In genomic region chr17:2695961-2696760, GRCh38 we compare ENCODE assay signal across 19 cellular contexts. TPM values are rescaled to one million over a fixed set of nuclear protein-coding genes. Genes with fewer than 3 reads are reported as not detected.
DNase-seq lines count a peak whose midpoint lies in the region; FAIRE-seq and TF ChIP-seq lines count a peak whose summit lies in the region.
"Had no signal": no experiment of that assay in that cellular context is flagged by ENCODE, and none has a peak within 500 bp of the region (broad histone marks: within the 10 kb centered on the region; RNA-seq: fewer than 3 reads in every experiment).

No MANE protein-coding gene starts in this region.

- H3K9me3 ChIP-seq in ovary, result no peaks in the 10 kb centered on the region

- TF ChIP-seq CTCF in coronary artery (IDR thresholded peaks at IDR 0.05), result no peak
- no peak for TF ChIP-seq CTCF in ovary (IDR thresholded peaks at IDR 0.05)

- no peak overlapping the region for H3K4me3 ChIP-seq in coronary artery
- H3K4me3 ChIP-seq in ovary, result no peak overlapping the region

- 79 to 83% (median 80%) methylated on average over 32 to 36 of the region's 36 CpGs for whole genome bisulfite sequencing in ovary, 3 donors

- peak; percentile 18 for DNase-seq in D341Med (ENCODE audit: low spot score)
- DNase-seq in GM12891 (ENCODE audit: insufficient read length, low spot score), result peak; percentile 22
- DNase-seq in coronary artery (ENCODE audit: low spot score), result peak; percentile 65
- peak in 3 of 5 donors; percentile 17 to 33 (median 33) for DNase-seq in ovary
- no peak for DNase-seq in GDM1 (lab: John Stamatoyannopoulos, UW)
- DNase-seq in HuH-7 (ENCODE audit: low spot score), result no peak
- DNase-seq in NCI-H2196 (lab: John Stamatoyannopoulos, UW; ENCODE audit: unreplicated experiment), result no peak
- DNase-seq: activated CD8-positive, alpha-beta T cell treated with anti-CD3 and anti-CD28 coated beads, Interleukin-2, amount 10 ng/mL, durations not matched to agents 7 days and 5 days; DMS53; effector memory CD8-positive, alpha-beta T cell; left ventricle myocardium superior; NCI-H1930; NCI-H524 treated with DMSO at 0.1 percent for 48 hours had no signal

- H3K27ac ChIP-seq in coronary artery (no peak overlapping the region), ovary (no peak overlapping the region)

- H3K36me3 ChIP-seq in ovary, result no peaks in the 10 kb centered on the region

- no peak for FAIRE-seq in GM12891 (lab: Jason Lieb, UNC)
- FAIRE-seq: bronchial epithelial cell, H54, HTR-8/SVneo had no signal

- intact Hi-C loops in ovary (cut with DNase I), result no loop called here

- no peaks in the 10 kb centered on the region for H3K27me3 ChIP-seq in ovary

- no peak for TF ChIP-seq POLR2A in GM12891 (IDR thresholded peaks at IDR 0.05; ENCODE audit: low read depth, low read length)
- TF ChIP-seq POLR2A in ovary (IDR thresholded peaks at IDR 0.05), result no peak

- TF ChIP-seq EP300 in ovary (IDR thresholded peaks at IDR 0.05), result no peak

- no peaks in the 10 kb centered on the region for H3K4me1 ChIP-seq in ovary (ENCODE audit: insufficient read depth)

TF ChIP-seq in GM12891, 5 proteins besides CTCF, POLR2A, EP300 and RAD21:
- no peak for TF ChIP-seq POLR2AphosphoS5 (IDR thresholded peaks at IDR 0.05; ENCODE audit: low read depth, low read length)
- TF ChIP-seq TAF1 (IDR thresholded peaks at IDR 0.05; ENCODE audit: low read depth, low read length), result no peak
- TF ChIP-seq SPI1 (IDR thresholded peaks at IDR 0.05; ENCODE audit: low read depth, low read length), result no peak

RNA-seq across cellular contexts. Expression of gene CLUH, which starts 15.4 kb away (rescaled TPM):
- 36.3 TPM for polyA plus RNA-seq in GM12891 (2012; ENCODE audit: low read depth, missing spikeins)
- 10 to 100 TPM; 19.6 to 57.9 (median 46.6) TPM for total RNA-seq in ovary
- polyA plus RNA-seq in ovary, result 10 to 100 TPM; 11.5 to 19.6 TPM

RNA-seq across cellular contexts. Expression of gene CCDC92B, which starts 53.3 kb away (rescaled TPM):
- polyA plus RNA-seq in GM12891 (2012; ENCODE audit: low read depth, missing spikeins), result not detected
- total RNA-seq in ovary, result 1 to 10 TPM in 1 of 7 donors, under 1 TPM in 6; 0.08 to 1.1 (median 0.24) TPM
- under 1 TPM; 0.07 TPM for polyA plus RNA-seq in ovary
- total RNA-seq: activated CD8-positive, alpha-beta T cell treated with anti-CD3 and anti-CD28 coated beads, Interleukin-2, amount 10 ng/mL, durations not matched to agents 7 days and 5 days; bronchial epithelial cell; MCF 10A; pulmonary artery endothelial cell; subcutaneous adipose tissue had no signal

Comparison
In these comparisons a context has a peak if more than half of its experiments do, and no peak if none do; other contexts are left out.
1. DNase-seq: peak in D341Med (single experiment), GM12891 (single experiment), coronary artery (single experiment) and ovary (3 of 5); none in GDM1 (single experiment), HuH-7 (single experiment) and NCI-H2196 (single experiment).